In the genomic region with DNA sequence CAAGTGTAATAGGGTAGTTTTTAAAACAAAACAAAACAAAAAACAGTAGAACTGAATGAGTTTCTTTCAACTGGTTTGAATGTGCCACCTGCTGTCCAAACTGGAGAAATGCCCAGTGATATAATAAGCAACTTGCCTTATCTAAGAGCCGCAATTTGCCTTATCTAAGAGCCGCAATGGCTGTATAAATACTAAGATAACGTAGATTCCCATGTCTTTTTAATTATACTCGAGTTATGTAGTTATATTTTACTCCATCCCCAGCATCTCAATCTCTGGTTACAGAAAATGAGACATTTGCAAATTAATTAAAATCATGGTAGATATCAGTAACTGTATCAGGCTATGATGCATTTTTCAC, we compare ENCODE assay signal across 9 cellular contexts.
DNase-seq lines count a peak whose midpoint lies in the region; ATAC-seq and TF ChIP-seq lines count a peak whose summit lies in the region.
"Had no signal": no experiment of that assay in that cellular context is flagged by ENCODE, and none has a peak within 500 bp of the region (broad histone marks: within the 10 kb centered on the region; RNA-seq: fewer than 3 reads in every experiment).

No MANE protein-coding gene starts in this region.

- no peak overlapping the region for H3K9ac ChIP-seq in Karpas-422 (ENCODE audit: low read length)

- H3K9me2 ChIP-seq in Karpas-422 (replicated peaks; ENCODE audit: insufficient read depth, low read length), result no peaks in the 10 kb centered on the region

- WGBS in gastroesophageal sphincter (ENCODE audit: low coverage in 1 of 2), 2 donors, result 22 to 60% methylated on average over 4 of the region's 4 CpGs

- H3K27ac ChIP-seq in Karpas-422 (ENCODE audit: low read length) (no peak overlapping the region), gastroesophageal sphincter (no peak overlapping the region), gastrocnemius medialis (no peak overlapping the region)

- TF ChIP-seq EP300 in gastroesophageal sphincter (IDR thresholded peaks at IDR 0.05), result no peak

- H3K4me3 Mint-ChIP-seq in T-helper 17 cell, result no peak overlapping the region
- H3K4me3 Mint-ChIP-seq in activated naive CD4-positive, alpha-beta T cell treated with anti-CD3 and anti-CD28 coated beads, Interleukin-2, amount 10 ng/mL, durations not matched to agents 7 days and 5 days, result no peak overlapping the region

- no peaks in the 10 kb centered on the region for H3K27me3 ChIP-seq in Karpas-422 (ENCODE audit: low read length)
- no peaks in the 10 kb centered on the region for H3K27me3 ChIP-seq in gastroesophageal sphincter
- H3K27me3 ChIP-seq in gastrocnemius medialis, result no peaks in the 10 kb centered on the region

- TF ChIP-seq POLR2A in gastroesophageal sphincter (IDR thresholded peaks at IDR 0.05) (no peak), gastrocnemius medialis (IDR thresholded peaks at IDR 0.05) (no peak)

- H3K4me3 ChIP-seq in Karpas-422 (ENCODE audit: low read length) (no peak overlapping the region), gastroesophageal sphincter (no peak overlapping the region), gastrocnemius medialis (no peak overlapping the region)

- H3K36me3 ChIP-seq in Karpas-422 (ENCODE audit: insufficient read depth, low read length), result no peaks in the 10 kb centered on the region
- peaks cover 0 to 6% of the 10 kb centered on the region in 2 donors for H3K36me3 ChIP-seq in gastroesophageal sphincter
- H3K36me3 ChIP-seq in gastrocnemius medialis, result no peaks in the 10 kb centered on the region

- DNase-seq in DMS53 treated with DMSO at 0.1 percent for 48 hours (lab: John Stamatoyannopoulos, UW; ENCODE audit: unreplicated experiment) (peak; percentile 18), Karpas-422 (peak; percentile 68), T-helper 17 cell (no peak), gastrocnemius medialis (no peak)
- no peak for DNase-seq in activated CD4-positive, CD25-positive, alpha-beta regulatory T cell (lab: John Stamatoyannopoulos, UW)
- DNase-seq in activated naive CD4-positive, alpha-beta T cell treated with anti-CD3 and anti-CD28 coated beads, Interleukin-2, amount 10 ng/mL, durations not matched to agents 7 days and 5 days, result no peak
- DNase-seq: right cardiac atrium had no signal

- H3K27ac Mint-ChIP-seq in T-helper 17 cell, result peak overlapping the region; percentile 47
- no peak overlapping the region for H3K27ac Mint-ChIP-seq in activated naive CD4-positive, alpha-beta T cell treated with anti-CD3 and anti-CD28 coated beads, Interleukin-2, amount 10 ng/mL, durations not matched to agents 7 days and 5 days

- in situ Hi-C loops in gastrocnemius medialis (cut with MboI; ENCODE audit: low sequenced_read_pairs in 4 of 4), result loop anchor here in 3 of 4 donors (25.0 kb wide), 1 partner anchor 624 kb away; no protein-coding TSS in a partner anchor

- H4K20me1 ChIP-seq in Karpas-422 (ENCODE audit: insufficient read depth, low read depth, low read length), result peaks cover 11% of the 10 kb centered on the region; the same call in 1 of the 2 replicates

- H3K4me1 Mint-ChIP-seq in T-helper 17 cell, result peaks cover 27% of the 10 kb centered on the region
- H3K4me1 Mint-ChIP-seq in activated naive CD4-positive, alpha-beta T cell treated with anti-CD3 and anti-CD28 coated beads, Interleukin-2, amount 10 ng/mL, durations not matched to agents 7 days and 5 days, result peaks cover 30% of the 10 kb centered on the region

- no peak overlapping the region for H2AFZ ChIP-seq in Karpas-422 (ENCODE audit: low read length)

- CTCF ChIA-PET in activated naive CD4-positive, alpha-beta T cell treated with anti-CD3 and anti-CD28 coated beads, Interleukin-2, amount 10 ng/mL, durations not matched to agents 7 days and 5 days (lab: Charles Lee), result no interaction called here

- H3K4me2 ChIP-seq in Karpas-422 (ENCODE audit: low read depth, low read length, poor library complexity, severe bottlenecking), result no peak overlapping the region

- H3K79me2 ChIP-seq in Karpas-422 (ENCODE audit: low read length), result no peaks in the 10 kb centered on the region

- ATAC-seq in T-helper 17 cell (no peak), gastroesophageal sphincter (no peak), gastrocnemius medialis (no peak), GM19023 (IDR thresholded peaks at IDR 0.05; ENCODE audit: unreplicated experiment) (no peak)

- H3K9me3 Mint-ChIP-seq in activated naive CD4-positive, alpha-beta T cell treated with anti-CD3 and anti-CD28 coated beads, Interleukin-2, amount 10 ng/mL, durations not matched to agents 7 days and 5 days, result no peaks in the 10 kb centered on the region

- intact Hi-C loops in gastrocnemius medialis (cut with DNase I; ENCODE audit: low total_unique reads), result loop anchor here (5.0 to 10.0 kb wide), 2 partner anchors 159 to 622 kb away; partner anchors contain the start of gene CDYL

- H3K4me1 ChIP-seq in Karpas-422 (ENCODE audit: low read length) (no peaks in the 10 kb centered on the region), gastroesophageal sphincter (peaks cover under 1 to 34% (median 8%) of the 10 kb centered on the region in 3 donors), gastrocnemius medialis (peaks cover 12 to 22% of the 10 kb centered on the region in 2 donors)

- H3K9me3 ChIP-seq in Karpas-422 (ENCODE audit: low read length), result no peaks in the 10 kb centered on the region
- no peaks in the 10 kb centered on the region for H3K9me3 ChIP-seq in T-helper 17 cell (ENCODE audit: control insufficient read depth, low read length, poor library complexity, severe bottlenecking)
- no peaks in the 10 kb centered on the region for H3K9me3 ChIP-seq in gastroesophageal sphincter
- H3K9me3 ChIP-seq in gastrocnemius medialis, result no peaks in the 10 kb centered on the region

- peaks cover 9% of the 10 kb centered on the region for H3K36me3 Mint-ChIP-seq in T-helper 17 cell (ENCODE audit: low read depth)
- peaks cover 2% of the 10 kb centered on the region for H3K36me3 Mint-ChIP-seq in activated naive CD4-positive, alpha-beta T cell treated with anti-CD3 and anti-CD28 coated beads, Interleukin-2, amount 10 ng/mL, durations not matched to agents 7 days and 5 days

- no peaks in the 10 kb centered on the region for H3K27me3 Mint-ChIP-seq in T-helper 17 cell
- no peaks in the 10 kb centered on the region for H3K27me3 Mint-ChIP-seq in activated naive CD4-positive, alpha-beta T cell treated with anti-CD3 and anti-CD28 coated beads, Interleukin-2, amount 10 ng/mL, durations not matched to agents 7 days and 5 days

- peak in 3 of 4 experiments; percentile 58 to 65 (median 59) for TF ChIP-seq CTCF in gastroesophageal sphincter (IDR thresholded peaks at IDR 0.05)
- peak; percentile 36 to 67 (median 59) for TF ChIP-seq CTCF in gastrocnemius medialis (IDR thresholded peaks at IDR 0.05 in 4 of 5, conservative IDR thresholded peaks at IDR 0.05 in 1 of 5)

Comparison
In these comparisons a context has a peak if more than half of its experiments do, and no peak if none do; other contexts are left out.
1. DNase-seq: peak in DMS53 treated with DMSO at 0.1 percent for 48 hours (single experiment) and Karpas-422 (single experiment); none in T-helper 17 cell (0 of 3), gastrocnemius medialis (0 of 2), activated CD4-positive, CD25-positive, alpha-beta regulatory T cell (0 of 4) and activated naive CD4-positive, alpha-beta T cell treated with anti-CD3 and anti-CD28 coated beads, Interleukin-2, amount 10 ng/mL, durations not matched to agents 7 days and 5 days (single experiment).